In the genomic region with DNA sequence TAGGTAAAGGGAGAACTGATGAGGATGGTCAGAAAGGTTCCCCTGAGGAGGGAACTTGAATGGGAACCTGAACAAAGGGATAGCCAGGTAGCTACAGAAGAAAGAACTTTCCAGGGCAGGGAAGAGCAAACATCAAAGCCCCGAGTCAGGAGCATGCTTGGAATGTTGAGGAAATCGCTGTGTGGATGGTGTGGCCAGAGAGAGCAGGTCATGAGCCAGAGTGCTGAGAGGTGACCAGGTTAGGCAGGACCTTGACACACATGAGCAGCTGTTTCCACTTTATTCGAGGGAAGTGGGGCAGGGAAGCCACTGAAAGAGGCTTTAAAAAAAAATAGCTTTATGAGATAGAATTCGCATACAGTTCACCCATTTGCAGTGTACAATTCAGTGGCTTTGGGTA, we compare ENCODE assay signal across 1 cellular context.
TF ChIP-seq lines count a peak whose summit lies in the region.

No MANE protein-coding gene starts in this region.

TF ChIP-seq in HepG2, 621 proteins besides CTCF, POLR2A, EP300 and RAD21 (continued from another document):
- TF ChIP-seq PCBP1 (IDR thresholded peaks at IDR 0.05; ENCODE audit: borderline replicate concordance, low read depth, low read length) (no peak), ARHGAP35 (CRISPR knock-in tag; IDR thresholded peaks at IDR 0.05; ENCODE audit: borderline replicate concordance) (no peak), CENPT (CRISPR knock-in tag; IDR thresholded peaks at IDR 0.05; ENCODE audit: low read depth) (no peak), TEAD3 (CRISPR knock-in tag; optimal IDR thresholded peaks at IDR 0.05; ENCODE audit: borderline replicate concordance) (peak; percentile 96), ZNF251 (CRISPR knock-in tag; IDR thresholded peaks at IDR 0.05) (no peak), SOX5 (CRISPR knock-in tag; IDR thresholded peaks at IDR 0.05; ENCODE audit: borderline replicate concordance) (peak; percentile 18; the same call in 1 of the 2 replicates), SRF (IDR thresholded peaks at IDR 0.05; ENCODE audit: low read depth, low read length) (no peak), TMF1 (CRISPR knock-in tag; IDR thresholded peaks at IDR 0.05; ENCODE audit: low read depth) (no peak), NR2F6 (IDR thresholded peaks at IDR 0.05) (no peak), NR2F6 (CRISPR knock-in tag; IDR thresholded peaks at IDR 0.05) (peak; percentile 39; the same call in 1 of the 2 replicates), ZNF784 (CRISPR knock-in tag; IDR thresholded peaks at IDR 0.05; ENCODE audit: borderline replicate concordance) (no peak), TFDP1 (CRISPR knock-in tag; IDR thresholded peaks at IDR 0.05; ENCODE audit: borderline replicate concordance) (no peak), SOX13 (IDR thresholded peaks at IDR 0.05) (no peak), SOX13 (CRISPR knock-in tag; conservative IDR thresholded peaks at IDR 0.05 in 1 of 2, IDR thresholded peaks at IDR 0.05 in 1 of 2) (peak in 1 of 2 experiments; percentile 16; a peak in 1 of 4 replicates), ZNF260 (CRISPR knock-in tag; IDR thresholded peaks at IDR 0.05; ENCODE audit: borderline replicate concordance, low read depth) (no peak), ZNF687 (CRISPR knock-in tag; IDR thresholded peaks at IDR 0.05) (peak; percentile 45), ZNF567 (CRISPR knock-in tag; IDR thresholded peaks at IDR 0.05; ENCODE audit: borderline replicate concordance) (no peak), GATA4 (IDR thresholded peaks at IDR 0.05; ENCODE audit: borderline replicate concordance, low read depth) (no peak), POGZ (CRISPR knock-in tag; IDR thresholded peaks at IDR 0.05) (no peak), LCORL (IDR thresholded peaks at IDR 0.05) (no peak), LCORL (CRISPR knock-in tag; IDR thresholded peaks at IDR 0.05) (0 out of 2 replicates have a peak, but pooled peaks have one; percentile 36), ARNT (IDR thresholded peaks at IDR 0.05) (no peak), MAFF (IDR thresholded peaks at IDR 0.05; ENCODE audit: low read depth, low read length) (no peak), ZNF772 (CRISPR knock-in tag; IDR thresholded peaks at IDR 0.05) (0 out of 2 replicates have a peak, but pooled peaks have one; percentile 37), GABPB1 (CRISPR knock-in tag; IDR thresholded peaks at IDR 0.05) (no peak), NFYC (CRISPR knock-in tag; IDR thresholded peaks at IDR 0.05) (no peak), HOXA3 (CRISPR knock-in tag; IDR thresholded peaks at IDR 0.05) (no peak), ZNF264 (CRISPR knock-in tag; IDR thresholded peaks at IDR 0.05) (no peak), FLYWCH1 (CRISPR knock-in tag; IDR thresholded peaks at IDR 0.05) (no peak)
- TF ChIP-seq, protein P1, sequence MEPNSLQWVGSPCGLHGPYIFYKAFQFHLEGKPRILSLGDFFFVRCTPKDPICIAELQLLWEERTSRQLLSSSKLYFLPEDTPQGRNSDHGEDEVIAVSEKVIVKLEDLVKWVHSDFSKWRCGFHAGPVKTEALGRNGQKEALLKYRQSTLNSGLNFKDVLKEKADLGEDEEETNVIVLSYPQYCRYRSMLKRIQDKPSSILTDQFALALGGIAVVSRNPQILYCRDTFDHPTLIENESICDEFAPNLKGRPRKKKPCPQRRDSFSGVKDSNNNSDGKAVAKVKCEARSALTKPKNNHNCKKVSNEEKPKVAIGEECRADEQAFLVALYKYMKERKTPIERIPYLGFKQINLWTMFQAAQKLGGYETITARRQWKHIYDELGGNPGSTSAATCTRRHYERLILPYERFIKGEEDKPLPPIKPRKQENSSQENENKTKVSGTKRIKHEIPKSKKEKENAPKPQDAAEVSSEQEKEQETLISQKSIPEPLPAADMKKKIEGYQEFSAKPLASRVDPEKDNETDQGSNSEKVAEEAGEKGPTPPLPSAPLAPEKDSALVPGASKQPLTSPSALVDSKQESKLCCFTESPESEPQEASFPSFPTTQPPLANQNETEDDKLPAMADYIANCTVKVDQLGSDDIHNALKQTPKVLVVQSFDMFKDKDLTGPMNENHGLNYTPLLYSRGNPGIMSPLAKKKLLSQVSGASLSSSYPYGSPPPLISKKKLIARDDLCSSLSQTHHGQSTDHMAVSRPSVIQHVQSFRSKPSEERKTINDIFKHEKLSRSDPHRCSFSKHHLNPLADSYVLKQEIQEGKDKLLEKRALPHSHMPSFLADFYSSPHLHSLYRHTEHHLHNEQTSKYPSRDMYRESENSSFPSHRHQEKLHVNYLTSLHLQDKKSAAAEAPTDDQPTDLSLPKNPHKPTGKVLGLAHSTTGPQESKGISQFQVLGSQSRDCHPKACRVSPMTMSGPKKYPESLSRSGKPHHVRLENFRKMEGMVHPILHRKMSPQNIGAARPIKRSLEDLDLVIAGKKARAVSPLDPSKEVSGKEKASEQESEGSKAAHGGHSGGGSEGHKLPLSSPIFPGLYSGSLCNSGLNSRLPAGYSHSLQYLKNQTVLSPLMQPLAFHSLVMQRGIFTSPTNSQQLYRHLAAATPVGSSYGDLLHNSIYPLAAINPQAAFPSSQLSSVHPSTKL (CRISPR knock-in tag; IDR thresholded peaks at IDR 0.05) = 0 out of 2 replicates have a peak, but pooled peaks have one; percentile 27
- TF ChIP-seq, protein P2, sequence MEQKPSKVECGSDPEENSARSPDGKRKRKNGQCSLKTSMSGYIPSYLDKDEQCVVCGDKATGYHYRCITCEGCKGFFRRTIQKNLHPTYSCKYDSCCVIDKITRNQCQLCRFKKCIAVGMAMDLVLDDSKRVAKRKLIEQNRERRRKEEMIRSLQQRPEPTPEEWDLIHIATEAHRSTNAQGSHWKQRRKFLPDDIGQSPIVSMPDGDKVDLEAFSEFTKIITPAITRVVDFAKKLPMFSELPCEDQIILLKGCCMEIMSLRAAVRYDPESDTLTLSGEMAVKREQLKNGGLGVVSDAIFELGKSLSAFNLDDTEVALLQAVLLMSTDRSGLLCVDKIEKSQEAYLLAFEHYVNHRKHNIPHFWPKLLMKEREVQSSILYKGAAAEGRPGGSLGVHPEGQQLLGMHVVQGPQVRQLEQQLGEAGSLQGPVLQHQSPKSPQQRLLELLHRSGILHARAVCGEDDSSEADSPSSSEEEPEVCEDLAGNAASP (CRISPR knock-in tag; IDR thresholded peaks at IDR 0.05; ENCODE audit: borderline replicate concordance) = 0 out of 2 replicates have a peak, but pooled peaks have one; percentile 13
